Comparison of ENCODE assay signal across 8 cellular contexts in the genomic region with DNA sequence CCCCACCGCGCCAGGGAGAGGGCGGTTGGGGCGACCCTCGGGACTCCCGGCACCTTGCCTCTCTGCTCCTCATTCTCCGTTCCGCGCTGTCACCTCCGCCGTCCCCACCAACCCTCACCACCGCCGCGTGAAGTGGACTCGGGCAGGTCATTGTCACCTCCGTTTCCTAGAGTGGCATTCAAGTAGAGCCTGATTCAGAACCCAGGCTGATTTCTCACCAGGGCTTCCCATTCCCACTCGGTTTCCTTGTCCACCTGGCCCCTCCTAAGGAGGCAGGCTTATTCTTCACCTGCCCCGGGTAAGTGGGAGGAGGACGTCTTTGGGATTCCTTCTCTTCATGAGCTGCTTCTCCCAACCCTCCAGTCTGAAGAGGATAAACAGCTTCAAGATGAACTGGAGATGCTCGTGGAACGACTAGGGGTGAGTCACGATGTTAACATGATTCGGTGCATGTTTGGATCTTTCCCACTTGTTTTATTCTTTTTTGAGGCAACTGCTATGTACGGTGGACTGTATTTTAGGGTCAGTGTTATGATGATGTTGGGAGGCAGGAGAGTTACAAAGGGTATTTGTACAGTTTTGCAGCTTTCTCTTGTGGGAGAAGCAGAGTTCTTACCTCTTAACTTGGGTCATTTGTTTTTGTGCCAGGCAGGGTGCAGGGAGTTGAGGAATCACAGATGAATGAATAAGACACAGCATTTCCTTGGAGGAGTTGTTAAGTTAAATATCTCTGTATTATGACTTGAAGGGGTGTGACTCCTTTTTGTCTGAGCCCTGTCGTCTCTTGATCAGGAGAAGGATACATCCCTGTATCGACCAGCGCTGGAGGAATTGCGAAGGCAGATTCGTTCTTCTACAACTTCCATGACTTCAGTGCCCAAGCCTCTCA. TPM values are rescaled to one million over a fixed set of nuclear protein-coding genes. Genes with fewer than 3 reads are reported as not detected.
DNase-seq lines count a peak whose midpoint lies in the region; ATAC-seq and TF ChIP-seq lines count a peak whose summit lies in the region.

No MANE protein-coding gene starts in this region.

- CTCF ChIA-PET in activated B cell treated with CpG ODN at 0.5 μM for 24 hours (lab: Charles Lee): interaction anchor here (1.0 kb wide), 1 partner anchor 214 kb away, joined by 3 read pairs; no protein-coding TSS in a partner anchor

- H3K4me3 ChIP-seq in left ventricle myocardium inferior (peak overlapping the region; percentile 87), spleen (peak overlapping the region; percentile 58 to 99 (median 88))

- H3K27me3 Mint-ChIP-seq in activated B cell treated with CpG ODN at 0.5 μM for 24 hours (no peaks in the 10 kb centered on the region), glutamatergic neuron (ENCODE audit: unreplicated experiment) (peaks cover 4% of the 10 kb centered on the region)

- H3K27ac ChIP-seq in left ventricle myocardium inferior (replicated peaks) (peak overlapping the region; percentile 82), spleen (peak overlapping the region; percentile 24 to 92 (median 84))

- DNase-seq in left ventricle myocardium inferior (no peak), Right ventricle myocardium superior (no peak), activated B cell treated with CpG ODN at 0.5 μM for 24 hours (no peak), glutamatergic neuron (no peak), spleen (no peak), islet precursor cell (no peak)
- DNase-seq in stimulated activated naive CD4-positive, alpha-beta T cell (lab: John Stamatoyannopoulos, UW): no peak

- no peaks in the 10 kb centered on the region for H3K9me3 ChIP-seq in left ventricle myocardium inferior (replicated peaks)
- H3K9me3 ChIP-seq in spleen: no peaks in the 10 kb centered on the region

- TF ChIP-seq CTCF in left ventricle myocardium inferior (IDR thresholded peaks at IDR 0.05; ENCODE audit: borderline replicate concordance) (no peak), activated B cell treated with CpG ODN at 0.5 μM for 24 hours (IDR thresholded peaks at IDR 0.05) (no peak), glutamatergic neuron (IDR thresholded peaks at IDR 0.05; ENCODE audit: partially characterized antibody, unreplicated experiment) (no peak), spleen (IDR thresholded peaks at IDR 0.05 in 8 of 11, conservative IDR thresholded peaks at IDR 0.05 in 3 of 11) (no peak)

- 19 to 21% (median 20%) methylated on average over 26 to 29 of the region's 29 CpGs for WGBS in spleen, 5 donors

- H3K36me3 ChIP-seq in left ventricle myocardium inferior: peaks cover 47% of the 10 kb centered on the region
- H3K36me3 ChIP-seq in spleen: peaks cover 12 to 48% (median 44%) of the 10 kb centered on the region in 6 donors

- H3K9me3 Mint-ChIP-seq in activated B cell treated with CpG ODN at 0.5 μM for 24 hours (no peaks in the 10 kb centered on the region), glutamatergic neuron (ENCODE audit: unreplicated experiment) (peaks cover 2% of the 10 kb centered on the region)

- intact Hi-C loops in left ventricle myocardium inferior (cut with micrococcal nuclease): no loop called here
- intact Hi-C loops in Right ventricle myocardium superior (cut with DNase I): no loop called here
- intact Hi-C loops in activated B cell treated with CpG ODN at 0.5 μM for 24 hours (cut with micrococcal nuclease): loop anchor here (1.0 to 5.0 kb wide), 15 partner anchors 15 to 1139 kb away; a partner anchor contains a TSS
- intact Hi-C loops in spleen (cut with DNase I; ENCODE audit: low total_unique reads): no loop called here

- H3K36me3 Mint-ChIP-seq in activated B cell treated with CpG ODN at 0.5 μM for 24 hours (ENCODE audit: low read depth) (peaks cover 52% of the 10 kb centered on the region), glutamatergic neuron (ENCODE audit: unreplicated experiment) (no peaks in the 10 kb centered on the region)

- peaks cover 28% of the 10 kb centered on the region for H3K4me1 ChIP-seq in left ventricle myocardium inferior
- H3K4me1 ChIP-seq in spleen: peaks cover 14 to 41% (median 26%) of the 10 kb centered on the region in 6 donors

- POLR2A ChIA-PET in activated B cell treated with CpG ODN at 0.5 μM for 24 hours (lab: Charles Lee): interaction anchor here (0.6 to 1.2 kb wide), 5 partner anchors 14 to 407 kb away, joined by 3 read pairs; a partner anchor contains a TSS

- H3K27me3 ChIP-seq in left ventricle myocardium inferior (ENCODE audit: low read depth) (no peaks in the 10 kb centered on the region), spleen (replicated peaks in 1 of 7) (no peaks in the 10 kb centered on the region)

- H3K4me3 Mint-ChIP-seq in activated B cell treated with CpG ODN at 0.5 μM for 24 hours: peak overlapping the region; percentile 95
- H3K4me3 Mint-ChIP-seq in glutamatergic neuron (ENCODE audit: unreplicated experiment): peak overlapping the region; percentile 91

- no peak for TF ChIP-seq POLR2A in spleen (IDR thresholded peaks at IDR 0.05)

- peak overlapping the region; percentile 67 for H3K27ac Mint-ChIP-seq in activated B cell treated with CpG ODN at 0.5 μM for 24 hours
- H3K27ac Mint-ChIP-seq in glutamatergic neuron (ENCODE audit: unreplicated experiment): peak overlapping the region; percentile 15

- no peak for ATAC-seq in Right ventricle myocardium superior (ENCODE audit: poor library complexity)
- ATAC-seq in activated B cell treated with CpG ODN at 0.5 μM for 24 hours (ENCODE audit: low read depth): no peak
- ATAC-seq in HG02840 (IDR thresholded peaks at IDR 0.05; ENCODE audit: low FRiP score, unreplicated experiment): no peak

- peaks cover 23% of the 10 kb centered on the region for H3K4me1 Mint-ChIP-seq in activated B cell treated with CpG ODN at 0.5 μM for 24 hours
- peaks cover 6% of the 10 kb centered on the region for H3K4me1 Mint-ChIP-seq in glutamatergic neuron (ENCODE audit: low read depth, unreplicated experiment)

RNA-seq across cellular contexts. Expression of a gene that starts 0.7 kb away (rescaled TPM):
- total RNA-seq in left ventricle myocardium inferior (213 TPM), Right ventricle myocardium superior (237 TPM), activated B cell treated with CpG ODN at 0.5 μM for 24 hours (206 and 210 TPM in 2 replicates), glutamatergic neuron (ENCODE audit: unreplicated experiment) (338 TPM), spleen (100 to 1,000 TPM; 130 to 191 (median 142) TPM)
- polyA plus RNA-seq in spleen: 10 to 100 TPM; 53.8 to 94.7 (median 62.4) TPM

RNA-seq across cellular contexts. Expression of a gene that starts 14.7 kb away (rescaled TPM):
- total RNA-seq in left ventricle myocardium inferior (224 TPM), Right ventricle myocardium superior (254 TPM), activated B cell treated with CpG ODN at 0.5 μM for 24 hours (292 and 319 TPM in 2 replicates), glutamatergic neuron (ENCODE audit: unreplicated experiment) (346 TPM), spleen (100 to 1,000 TPM; 191 to 294 (median 247) TPM)
- polyA plus RNA-seq in spleen: 100 to 1,000 TPM in 1 of 3 donors, 10 to 100 TPM in 2; 83.4 to 136 (median 84.2) TPM

RNA-seq across cellular contexts. Expression of a gene that starts 23.9 kb away (rescaled TPM):
- total RNA-seq in left ventricle myocardium inferior: not detected
- total RNA-seq in Right ventricle myocardium superior: not detected
- total RNA-seq in activated B cell treated with CpG ODN at 0.5 μM for 24 hours: not detected in 2 replicates
- total RNA-seq in glutamatergic neuron (ENCODE audit: unreplicated experiment): 1.6 TPM
- total RNA-seq in spleen: not detected
- polyA plus RNA-seq in spleen: not detected

RNA-seq across cellular contexts. Expression of a gene that starts 37.7 kb away (rescaled TPM):
- total RNA-seq in left ventricle myocardium inferior (30.2 TPM), Right ventricle myocardium superior (36.3 TPM), activated B cell treated with CpG ODN at 0.5 μM for 24 hours (4.5 and 5.3 TPM in 2 replicates), glutamatergic neuron (ENCODE audit: unreplicated experiment) (51.4 TPM), spleen (10 to 100 TPM; 12.9 to 24.6 (median 15.6) TPM)
- polyA plus RNA-seq in spleen: 10 to 100 TPM in 1 of 3 donors, 1 to 10 TPM in 2; 6.5 to 12.4 (median 6.8) TPM

RNA-seq across cellular contexts. Expression of a gene that starts 38.4 kb away (rescaled TPM):
- total RNA-seq in left ventricle myocardium inferior (0.16 TPM), Right ventricle myocardium superior (not detected), activated B cell treated with CpG ODN at 0.5 μM for 24 hours (not detected in 2 replicates), glutamatergic neuron (ENCODE audit: unreplicated experiment) (14.8 TPM), spleen (under 1 TPM in 1 of 7 donors, not detected in 6; 0.35 TPM)
- polyA plus RNA-seq in spleen: under 1 TPM in 1 of 3 donors, not detected in 2; 0.08 TPM
